In the genomic region with DNA sequence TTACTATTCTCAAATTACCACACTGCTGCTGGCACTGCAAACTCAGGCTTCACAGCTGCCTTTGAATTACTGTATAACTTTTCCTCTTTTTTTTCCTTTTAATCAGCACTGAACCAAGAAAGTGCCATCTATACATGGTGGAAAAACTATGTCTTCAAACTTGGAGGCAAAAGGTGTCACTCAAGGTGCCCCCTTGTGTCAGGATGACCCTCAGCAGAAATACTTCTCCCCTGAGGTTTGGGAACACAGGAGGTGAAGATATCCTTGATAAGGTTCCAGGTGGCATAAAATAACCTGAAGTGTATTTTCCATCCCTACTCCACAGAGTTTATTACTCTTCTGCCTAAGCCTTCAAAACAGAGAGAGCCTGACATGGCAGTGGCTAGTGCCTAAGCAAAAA, we compare ENCODE assay signal across 22 cellular contexts. TPM values are rescaled to one million over a fixed set of nuclear protein-coding genes. Genes with fewer than 3 reads are reported as not detected.
A peak's percentile ranks its signal among the peaks of the same experiment; 100 is the strongest.
DNase-seq lines count a peak whose midpoint lies in the region; ATAC-seq, FAIRE-seq and TF ChIP-seq lines count a peak whose summit lies in the region.
"Had no signal": no experiment of that assay in that cellular context is flagged by ENCODE, and none has a peak within 500 bp of the region (broad histone marks: within the 10 kb centered on the region; RNA-seq: fewer than 3 reads in every experiment).

No MANE protein-coding gene starts in this region.

- H3K36me3 Mint-ChIP-seq in CD4-positive, alpha-beta T cell (ENCODE audit: low read depth) = no peaks in the 10 kb centered on the region

- H3K27me3 ChIP-seq in HepG2 (ENCODE audit: control insufficient read depth in 1 of 2, insufficient read depth in 2 of 2, low read length in 2 of 2) (no peaks in the 10 kb centered on the region), right lobe of liver (no peaks in the 10 kb centered on the region), SK-N-SH (ENCODE audit: insufficient read depth) (no peaks in the 10 kb centered on the region), parathyroid adenoma (ENCODE audit: control insufficient read depth, insufficient read depth, low read length) (no peaks in the 10 kb centered on the region)
- no peaks in the 10 kb centered on the region for H3K27me3 ChIP-seq in CD4-positive, alpha-beta T cell (ENCODE audit: control insufficient read depth, insufficient read depth, low read length)

- H3K79me2 ChIP-seq in HepG2 (ENCODE audit: insufficient read depth, low read length) = peaks cover 22% of the 10 kb centered on the region
- H3K79me2 ChIP-seq in SK-N-SH (ENCODE audit: insufficient read depth) = peaks cover 93% of the 10 kb centered on the region
- peaks cover 6% of the 10 kb centered on the region for H3K79me2 ChIP-seq in parathyroid adenoma

- H3K4me3 Mint-ChIP-seq in stimulated activated naive CD8-positive, alpha-beta T cell treated with anti-CD3 and anti-CD28 coated beads, Interleukin-15, amount 100 ng/mL, for 72 hours = no peak overlapping the region
- H3K4me3 Mint-ChIP-seq in CD4-positive, alpha-beta T cell = no peak overlapping the region

- no peaks in the 10 kb centered on the region for H3K4me1 Mint-ChIP-seq in stimulated activated naive CD8-positive, alpha-beta T cell treated with anti-CD3 and anti-CD28 coated beads, Interleukin-15, amount 100 ng/mL, for 72 hours
- H3K4me1 Mint-ChIP-seq in CD4-positive, alpha-beta T cell (ENCODE audit: low read depth) = no peaks in the 10 kb centered on the region

- no peak for DNase-seq in HepG2 (ENCODE audit: low spot score)
- no peak for DNase-seq in right lobe of liver
- DNase-seq in NCI-H2171 (lab: John Stamatoyannopoulos, UW) = peak; percentile 79
- DNase-seq in SK-N-SH = no peak
- no peak for DNase-seq in NCI-H128 (lab: John Stamatoyannopoulos, UW; ENCODE audit: unreplicated experiment)
- no peak for DNase-seq in stimulated activated naive CD8-positive, alpha-beta T cell treated with anti-CD3 and anti-CD28 coated beads, Interleukin-15, amount 100 ng/mL, for 72 hours
- no peak for DNase-seq in CD4-positive, alpha-beta T cell
- DNase-seq: ACHN, C1 segment of cervical spinal cord, Kasumi-1, NCI-H1105 treated with DMSO at 0.1 percent for 48 hours, NCI-H1694 treated with DMSO at 0.1 percent for 48 hours, NCI-H2227 treated with DMSO at 0.1 percent for 48 hours, NCI-H524 treated with DMSO at 0.1 percent for 48 hours, SHP77, T-helper 1 cell, T-helper 9 cell had no signal

- in situ Hi-C loops in HepG2 (cut with HindIII; ENCODE audit: extremely low pct_ligation_motif_present, low pct_unique_long_range_greater_than_20kb) = no loop called here

- intact Hi-C loops in HepG2 (cut with micrococcal nuclease; ENCODE audit: unreplicated experiment) (no loop called here), right lobe of liver (cut with DNase I) (no loop called here)
- intact Hi-C loops in CD4-positive, alpha-beta T cell (cut with DNase I, micrococcal nuclease) = no loop called here

- H3K4me2 ChIP-seq in HepG2 (ENCODE audit: low read depth, low read length) (no peak overlapping the region), SK-N-SH (no peak overlapping the region), parathyroid adenoma (ENCODE audit: low read length) (peak overlapping the region; percentile 15)

- no peaks in the 10 kb centered on the region for H3K27me3 Mint-ChIP-seq in stimulated activated naive CD8-positive, alpha-beta T cell treated with anti-CD3 and anti-CD28 coated beads, Interleukin-15, amount 100 ng/mL, for 72 hours
- no peaks in the 10 kb centered on the region for H3K27me3 Mint-ChIP-seq in CD4-positive, alpha-beta T cell

- no peak overlapping the region for H2AFZ ChIP-seq in HepG2 (ENCODE audit: low read length)
- H2AFZ ChIP-seq in SK-N-SH (ENCODE audit: low read depth) = no peak overlapping the region
- peak overlapping the region; percentile 6 for H2AFZ ChIP-seq in parathyroid adenoma

- H3K9me3 ChIP-seq in HepG2 (ENCODE audit: low read length) (no peaks in the 10 kb centered on the region), right lobe of liver (no peaks in the 10 kb centered on the region), SK-N-SH (no peaks in the 10 kb centered on the region), parathyroid adenoma (ENCODE audit: control insufficient read depth, low read length) (no peaks in the 10 kb centered on the region)
- no peaks in the 10 kb centered on the region for H3K9me3 ChIP-seq in CD4-positive, alpha-beta T cell (ENCODE audit: control insufficient read depth, low read length)

- TF ChIP-seq POLR2A in HepG2 (IDR thresholded peaks at IDR 0.05; ENCODE audit: insufficient read depth in 1 of 2, low read depth in 2 of 2, low read length in 2 of 2) (no peak), right lobe of liver (IDR thresholded peaks at IDR 0.05) (no peak)

- no peak for TF ChIP-seq CTCF in HepG2 (CRISPR knock-in tag; IDR thresholded peaks at IDR 0.05)
- no peak for TF ChIP-seq CTCF in right lobe of liver (IDR thresholded peaks at IDR 0.05)
- TF ChIP-seq CTCF in SK-N-SH (IDR thresholded peaks at IDR 0.05) = peak; percentile 29
- TF ChIP-seq CTCF in parathyroid adenoma (IDR thresholded peaks at IDR 0.05) = no peak
- no peak for TF ChIP-seq CTCF in CD4-positive, alpha-beta T cell (IDR thresholded peaks at IDR 0.05)

- H3K4me3 ChIP-seq in HepG2 (replicated peaks in 1 of 3; ENCODE audit: insufficient read depth in 1 of 3, low read depth in 2 of 3, low read length in 3 of 3) = no peak overlapping the region
- H3K4me3 ChIP-seq in right lobe of liver = no peak overlapping the region
- no peak overlapping the region for H3K4me3 ChIP-seq in SK-N-SH (ENCODE audit: low read depth in 2 of 2, low read length in 1 of 2)
- H3K4me3 ChIP-seq in parathyroid adenoma (ENCODE audit: low read depth, low read length) = no peak overlapping the region
- H3K4me3 ChIP-seq: SK-N-MC had no signal

- TF ChIP-seq RAD21 in HepG2 (CRISPR knock-in tag; IDR thresholded peaks at IDR 0.05) (no peak), SK-N-SH (IDR thresholded peaks at IDR 0.05; ENCODE audit: low read length) (no peak)

- ATAC-seq in HepG2 (no peak), right lobe of liver (no peak)
- no peak for ATAC-seq in stimulated activated naive CD8-positive, alpha-beta T cell treated with anti-CD3 and anti-CD28 coated beads, Interleukin-15, amount 100 ng/mL, for 72 hours
- no peak for ATAC-seq in CD4-positive, alpha-beta T cell (ENCODE audit: poor library complexity)
- ATAC-seq: HCT116 had no signal

- peaks cover 3% of the 10 kb centered on the region for H3F3A ChIP-seq in SK-N-SH (replicated peaks; ENCODE audit: insufficient read depth)

- H3K27ac ChIP-seq in HepG2 (ENCODE audit: extremely low read length, insufficient read depth, low read length) (no peak overlapping the region), right lobe of liver (no peak overlapping the region), SK-N-SH (ENCODE audit: low read depth in 2 of 2, low read length in 1 of 2) (no peak overlapping the region; a peak in 1 of 4 replicates), parathyroid adenoma (peak overlapping the region; percentile 83)
- no peak overlapping the region for H3K27ac ChIP-seq in CD4-positive, alpha-beta T cell (ENCODE audit: low read depth, low read length)
- H3K27ac ChIP-seq: SK-N-MC had no signal

- TF ChIP-seq EP300 in HepG2 (IDR thresholded peaks at IDR 0.05; ENCODE audit: low read depth in 2 of 2, low read length in 2 of 2) = no peak
- TF ChIP-seq EP300 in HepG2 (CRISPR knock-in tag; IDR thresholded peaks at IDR 0.05; ENCODE audit: borderline replicate concordance) = no peak
- TF ChIP-seq EP300 in SK-N-SH (IDR thresholded peaks at IDR 0.05; ENCODE audit: borderline replicate concordance in 1 of 2, low read depth in 1 of 2, low read length in 1 of 2) = no peak

- H3K9ac ChIP-seq in HepG2 (ENCODE audit: insufficient read depth, low read depth, low read length) = no peak overlapping the region
- H3K9ac ChIP-seq in SK-N-SH = no peak overlapping the region
- H3K9ac ChIP-seq in parathyroid adenoma = no peak overlapping the region

- H3K9me2 ChIP-seq in SK-N-SH = no peaks in the 10 kb centered on the region

- no peak for FAIRE-seq in HepG2 (lab: Jason Lieb, UNC)
- FAIRE-seq: D721Med, G401.6 had no signal

- CTCF ChIA-PET in HepG2 (lab: Yijun Ruan, JAX; ENCODE audit: low intra/inter-chr PET ratio, low total read pairs) (no interaction called here), SK-N-SH (lab: Yijun Ruan, JAX) (interaction anchor here (1.0 to 4.3 kb wide), 4 partner anchors 9 to 190 kb away, joined by 3 to 23 read pairs (median 8); a partner anchor contains a TSS)
- CTCF ChIA-PET in CD4-positive, alpha-beta T cell (lab: Charles Lee) = no interaction called here

- no TSS peak for BruUV-seq in HepG2 (replicated peaks; lab: Mats Ljungman, UMichigan)

- H3K9me3 Mint-ChIP-seq in stimulated activated naive CD8-positive, alpha-beta T cell treated with anti-CD3 and anti-CD28 coated beads, Interleukin-15, amount 100 ng/mL, for 72 hours = no peaks in the 10 kb centered on the region
- H3K9me3 Mint-ChIP-seq in CD4-positive, alpha-beta T cell = no peaks in the 10 kb centered on the region

- H3K4me1 ChIP-seq in HepG2 (ENCODE audit: insufficient read depth, low read length) (peaks cover 42% of the 10 kb centered on the region), right lobe of liver (no peaks in the 10 kb centered on the region), SK-N-SH (ENCODE audit: control insufficient read depth in 1 of 2, insufficient read depth in 2 of 2, low read depth in 1 of 2, low read length in 1 of 2) (peaks cover 4 to 10% of the 10 kb centered on the region in 2 experiments; a peak in 2 of 4 replicates), parathyroid adenoma (peaks cover 2% of the 10 kb centered on the region)

- POLR2A ChIA-PET in HepG2 (lab: Yijun Ruan, JAX) (no interaction called here), SK-N-SH (lab: Yijun Ruan, JAX) (no interaction called here)
- POLR2A ChIA-PET in CD4-positive, alpha-beta T cell (lab: Charles Lee) = no interaction called here

- H3K27ac Mint-ChIP-seq in stimulated activated naive CD8-positive, alpha-beta T cell treated with anti-CD3 and anti-CD28 coated beads, Interleukin-15, amount 100 ng/mL, for 72 hours = no peak overlapping the region
- H3K27ac Mint-ChIP-seq in CD4-positive, alpha-beta T cell = no peak overlapping the region

- H4K20me1 ChIP-seq in HepG2 (ENCODE audit: insufficient read depth, low read length) (no peaks in the 10 kb centered on the region), SK-N-SH (ENCODE audit: insufficient read depth) (no peaks in the 10 kb centered on the region)

- no peaks in the 10 kb centered on the region for H3K36me3 ChIP-seq in HepG2 (replicated peaks in 1 of 2; ENCODE audit: control insufficient read depth in 1 of 2, insufficient read depth in 2 of 2, low read length in 2 of 2)
- no peaks in the 10 kb centered on the region for H3K36me3 ChIP-seq in right lobe of liver
- no peaks in the 10 kb centered on the region for H3K36me3 ChIP-seq in SK-N-SH (replicated peaks in 1 of 2; ENCODE audit: control insufficient read depth in 1 of 2, insufficient read depth in 2 of 2, low read length in 1 of 2)
- no peaks in the 10 kb centered on the region for H3K36me3 ChIP-seq in parathyroid adenoma (ENCODE audit: control insufficient read depth, insufficient read depth, low read length)

RNA-seq across cellular contexts. Expression of a gene that starts 14.5 kb away (rescaled TPM):
- total RNA-seq in HepG2 (2016; rRNA removed; fragmentation: Illumina TruSeq; extraction: Trizol) (7.7 and 9.6 TPM in 2 replicates), right lobe of liver (under 1 TPM; 0.28 to 0.88 (median 0.34) TPM)
- 0.71 and 1.1 TPM in 2 replicates for total RNA-seq in HepG2 (2016; cell fraction: cytosol; rRNA removed; fragmentation: Illumina TruSeq; extraction: Trizol; ENCODE audit: low read depth)
- total RNA-seq in HepG2 (2016; cell fraction: insoluble cytoplasmic fraction; rRNA removed; fragmentation: Illumina TruSeq; extraction: Trizol) = 7.1 and 8.1 TPM in 2 replicates
- total RNA-seq in HepG2 (2016; cell fraction: membrane; rRNA removed; fragmentation: Illumina TruSeq; extraction: Trizol) = 3.0 and 3.5 TPM in 2 replicates
- 7.5 and 7.6 TPM in 2 replicates for total RNA-seq in HepG2 (2016; cell fraction: nucleus; rRNA removed; fragmentation: Illumina TruSeq; extraction: Trizol)
- polyA plus RNA-seq in HepG2 (2011; rRNA removed) (1.9 and 3.2 TPM in 2 replicates), SK-N-SH (2012; rRNA removed) (0.89 and 1.3 TPM in 2 replicates)
- 2.4 and 3.0 TPM in 2 replicates for polyA plus RNA-seq in HepG2 (2011; cell fraction: cytosol; rRNA removed)
- 3.4 and 4.9 TPM in 2 replicates for polyA plus RNA-seq in HepG2 (2011; cell fraction: nucleus; rRNA removed)
- 4.6 and 5.1 TPM in 2 replicates for polyA plus RNA-seq in HepG2 (2012)
- polyA plus RNA-seq in HepG2 (2016; cell fraction: cytosol; fragmentation: Illumina TruSeq; extraction: Trizol; ENCODE audit: low read depth) = 0.31 and 0.44 TPM in 2 replicates
- polyA plus RNA-seq in HepG2 (2016; cell fraction: insoluble cytoplasmic fraction; fragmentation: Illumina TruSeq; extraction: Trizol; ENCODE audit: low read depth) = 6.5 and 6.9 TPM in 2 replicates
- polyA plus RNA-seq in HepG2 (2016; cell fraction: membrane; fragmentation: Illumina TruSeq; extraction: Trizol; ENCODE audit: low read depth) = 1.2 TPM in 2 replicates
- polyA plus RNA-seq in HepG2 (2016; cell fraction: nucleus; fragmentation: Illumina TruSeq; extraction: Trizol; ENCODE audit: insufficient read depth, low read depth) = 6.1 and 6.6 TPM in 2 replicates
- polyA minus RNA-seq in HepG2 (2011; rRNA and poly(A)+ RNA removed; ENCODE audit: low replicate concordance) = 9.7 and 14.0 TPM in 2 replicates
- 7.7 and 8.4 TPM in 2 replicates for polyA minus RNA-seq in HepG2 (2011; cell fraction: cytosol; rRNA and poly(A)+ RNA removed)
- 12.9 and 14.8 TPM in 2 replicates for polyA minus RNA-seq in HepG2 (2011; cell fraction: nucleus; rRNA and poly(A)+ RNA removed)
- polyA plus RNA-seq in SK-N-SH (2012; cell fraction: cytosol; rRNA removed) = 1.3 and 1.9 TPM in 2 replicates
- polyA plus RNA-seq in SK-N-SH (2012; cell fraction: nucleus; rRNA removed) = 1.7 and 2.0 TPM in 2 replicates
- 1 to 10 TPM in 1 of 2 experiments, under 1 TPM in 1; 0.53 to 1.0 TPM for total RNA-seq in CD4-positive, alpha-beta T cell
